In the genomic region with DNA sequence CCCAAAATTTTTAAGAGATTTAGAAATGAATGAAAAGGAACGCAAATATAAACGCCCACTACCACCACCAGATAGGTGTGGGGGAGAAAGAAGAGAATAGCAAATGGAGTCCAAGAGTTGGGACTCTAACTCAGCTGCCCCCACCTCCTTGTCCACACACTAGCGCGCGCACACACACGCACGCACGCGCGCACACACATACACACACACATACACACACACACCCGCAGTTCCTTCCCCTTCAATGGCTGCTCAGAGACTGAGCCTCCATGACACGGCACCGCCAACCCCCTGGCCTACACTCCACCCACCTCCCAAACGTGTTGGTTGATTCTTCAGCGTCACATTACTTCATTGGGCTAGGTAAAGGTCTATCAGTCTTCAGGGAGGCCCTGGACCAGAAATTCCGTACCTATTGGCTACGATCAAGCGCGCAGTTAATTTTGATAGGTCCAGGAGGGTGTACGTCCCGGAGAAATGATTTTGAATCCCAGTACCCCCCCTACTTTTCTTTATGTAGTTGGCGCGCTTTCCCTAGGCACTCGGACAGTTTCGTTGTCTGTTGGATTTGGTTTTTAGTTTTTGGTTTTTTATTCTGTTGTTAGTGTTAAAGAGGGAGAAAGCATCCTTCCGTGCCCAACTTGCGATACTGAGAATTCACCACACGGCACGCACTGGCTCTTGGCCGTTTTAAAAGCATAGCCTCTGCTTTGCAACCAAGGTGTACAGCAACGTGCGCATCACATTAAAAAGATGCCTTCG, we compare ENCODE assay signal across 1 cellular context.
A peak's percentile ranks its signal among the peaks of the same experiment; 100 is the strongest.
TF ChIP-seq lines count a peak whose summit lies in the region.

A gene (minus strand): TSS at position 261 of the 762 bp plus-strand sequence. CDS start 326 bp downstream, outside the sequence.

TF ChIP-seq in HepG2, 621 proteins besides CTCF, POLR2A, EP300 and RAD21 (continued from another document and continues in another):
- TF ChIP-seq, protein P1, sequence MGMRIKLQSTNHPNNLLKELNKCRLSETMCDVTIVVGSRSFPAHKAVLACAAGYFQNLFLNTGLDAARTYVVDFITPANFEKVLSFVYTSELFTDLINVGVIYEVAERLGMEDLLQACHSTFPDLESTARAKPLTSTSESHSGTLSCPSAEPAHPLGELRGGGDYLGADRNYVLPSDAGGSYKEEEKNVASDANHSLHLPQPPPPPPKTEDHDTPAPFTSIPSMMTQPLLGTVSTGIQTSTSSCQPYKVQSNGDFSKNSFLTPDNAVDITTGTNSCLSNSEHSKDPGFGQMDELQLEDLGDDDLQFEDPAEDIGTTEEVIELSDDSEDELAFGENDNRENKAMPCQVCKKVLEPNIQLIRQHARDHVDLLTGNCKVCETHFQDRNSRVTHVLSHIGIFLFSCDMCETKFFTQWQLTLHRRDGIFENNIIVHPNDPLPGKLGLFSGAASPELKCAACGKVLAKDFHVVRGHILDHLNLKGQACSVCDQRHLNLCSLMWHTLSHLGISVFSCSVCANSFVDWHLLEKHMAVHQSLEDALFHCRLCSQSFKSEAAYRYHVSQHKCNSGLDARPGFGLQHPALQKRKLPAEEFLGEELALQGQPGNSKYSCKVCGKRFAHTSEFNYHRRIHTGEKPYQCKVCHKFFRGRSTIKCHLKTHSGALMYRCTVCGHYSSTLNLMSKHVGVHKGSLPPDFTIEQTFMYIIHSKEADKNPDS (CRISPR knock-in tag; IDR thresholded peaks at IDR 0.05) = peak; percentile 73; the same call in 1 of the 2 replicates
- TF ChIP-seq, protein P2, sequence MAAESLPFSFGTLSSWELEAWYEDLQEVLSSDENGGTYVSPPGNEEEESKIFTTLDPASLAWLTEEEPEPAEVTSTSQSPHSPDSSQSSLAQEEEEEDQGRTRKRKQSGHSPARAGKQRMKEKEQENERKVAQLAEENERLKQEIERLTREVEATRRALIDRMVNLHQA (CRISPR knock-in tag; IDR thresholded peaks at IDR 0.05) = no peak
- TF ChIP-seq ZNF333 (CRISPR knock-in tag; IDR thresholded peaks at IDR 0.05; ENCODE audit: borderline replicate concordance) (no peak), NFATC3 (CRISPR knock-in tag; IDR thresholded peaks at IDR 0.05) (no peak), ZSCAN12 (CRISPR knock-in tag; IDR thresholded peaks at IDR 0.05) (no peak), HCFC1 (IDR thresholded peaks at IDR 0.05; ENCODE audit: low read depth, low read length) (no peak), ZNF678 (CRISPR knock-in tag; IDR thresholded peaks at IDR 0.05) (peak; percentile 76; the same call in 1 of the 2 replicates), KLF13 (CRISPR knock-in tag; IDR thresholded peaks at IDR 0.05) (no peak), NCOA1 (CRISPR knock-in tag; IDR thresholded peaks at IDR 0.05) (0 out of 2 replicates have a peak, but pooled peaks have one; percentile 67), MATR3 (CRISPR knock-in tag; IDR thresholded peaks at IDR 0.05) (no peak), ARID2 (CRISPR knock-in tag; IDR thresholded peaks at IDR 0.05; ENCODE audit: borderline replicate concordance) (no peak), ZSCAN20 (CRISPR knock-in tag; IDR thresholded peaks at IDR 0.05; ENCODE audit: borderline replicate concordance) (no peak), ZFP37 (CRISPR knock-in tag; IDR thresholded peaks at IDR 0.05; ENCODE audit: borderline replicate concordance) (peak; percentile 86), AHR (CRISPR knock-in tag; IDR thresholded peaks at IDR 0.05) (peak; percentile 89; the same call in 1 of the 2 replicates), PRMT3 (CRISPR knock-in tag; IDR thresholded peaks at IDR 0.05; ENCODE audit: borderline replicate concordance, low read depth) (no peak; the same call in 1 of the 2 replicates), ZFX (CRISPR knock-in tag; IDR thresholded peaks at IDR 0.05; ENCODE audit: low read depth) (peak; percentile 73), ZNF558 (CRISPR knock-in tag; IDR thresholded peaks at IDR 0.05; ENCODE audit: borderline replicate concordance) (no peak), ARNTL (CRISPR knock-in tag; IDR thresholded peaks at IDR 0.05) (peak; percentile 81; the same call in 1 of the 2 replicates), ZNF3 (CRISPR knock-in tag; IDR thresholded peaks at IDR 0.05) (no peak), KDM2A (CRISPR knock-in tag; IDR thresholded peaks at IDR 0.05; ENCODE audit: borderline replicate concordance, low read depth) (peak; percentile 76), REPIN1 (CRISPR knock-in tag; IDR thresholded peaks at IDR 0.05; ENCODE audit: borderline replicate concordance, low read depth) (peak; percentile 70; the same call in 1 of the 2 replicates), RXRB (CRISPR knock-in tag; IDR thresholded peaks at IDR 0.05; ENCODE audit: borderline replicate concordance) (peak; percentile 82), ZNF24 (IDR thresholded peaks at IDR 0.05) (no peak), ZNF850 (CRISPR knock-in tag; conservative IDR thresholded peaks at IDR 0.05) (no peak), TCF12 (IDR thresholded peaks at IDR 0.05) (no peak), TCF12 (CRISPR knock-in tag; IDR thresholded peaks at IDR 0.05) (no peak), NR1H2 (CRISPR knock-in tag; IDR thresholded peaks at IDR 0.05; ENCODE audit: borderline replicate concordance, low read depth) (no peak), EEA1 (CRISPR knock-in tag; IDR thresholded peaks at IDR 0.05; ENCODE audit: borderline replicate concordance) (0 out of 2 replicates have a peak, but pooled peaks have one; percentile 41)
- TF ChIP-seq, protein P3, sequence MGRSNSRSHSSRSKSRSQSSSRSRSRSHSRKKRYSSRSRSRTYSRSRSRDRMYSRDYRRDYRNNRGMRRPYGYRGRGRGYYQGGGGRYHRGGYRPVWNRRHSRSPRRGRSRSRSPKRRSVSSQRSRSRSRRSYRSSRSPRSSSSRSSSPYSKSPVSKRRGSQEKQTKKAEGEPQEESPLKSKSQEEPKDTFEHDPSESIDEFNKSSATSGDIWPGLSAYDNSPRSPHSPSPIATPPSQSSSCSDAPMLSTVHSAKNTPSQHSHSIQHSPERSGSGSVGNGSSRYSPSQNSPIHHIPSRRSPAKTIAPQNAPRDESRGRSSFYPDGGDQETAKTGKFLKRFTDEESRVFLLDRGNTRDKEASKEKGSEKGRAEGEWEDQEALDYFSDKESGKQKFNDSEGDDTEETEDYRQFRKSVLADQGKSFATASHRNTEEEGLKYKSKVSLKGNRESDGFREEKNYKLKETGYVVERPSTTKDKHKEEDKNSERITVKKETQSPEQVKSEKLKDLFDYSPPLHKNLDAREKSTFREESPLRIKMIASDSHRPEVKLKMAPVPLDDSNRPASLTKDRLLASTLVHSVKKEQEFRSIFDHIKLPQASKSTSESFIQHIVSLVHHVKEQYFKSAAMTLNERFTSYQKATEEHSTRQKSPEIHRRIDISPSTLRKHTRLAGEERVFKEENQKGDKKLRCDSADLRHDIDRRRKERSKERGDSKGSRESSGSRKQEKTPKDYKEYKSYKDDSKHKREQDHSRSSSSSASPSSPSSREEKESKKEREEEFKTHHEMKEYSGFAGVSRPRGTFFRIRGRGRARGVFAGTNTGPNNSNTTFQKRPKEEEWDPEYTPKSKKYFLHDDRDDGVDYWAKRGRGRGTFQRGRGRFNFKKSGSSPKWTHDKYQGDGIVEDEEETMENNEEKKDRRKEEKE (IDR thresholded peaks at IDR 0.05) = no peak
- TF ChIP-seq, protein P4, sequence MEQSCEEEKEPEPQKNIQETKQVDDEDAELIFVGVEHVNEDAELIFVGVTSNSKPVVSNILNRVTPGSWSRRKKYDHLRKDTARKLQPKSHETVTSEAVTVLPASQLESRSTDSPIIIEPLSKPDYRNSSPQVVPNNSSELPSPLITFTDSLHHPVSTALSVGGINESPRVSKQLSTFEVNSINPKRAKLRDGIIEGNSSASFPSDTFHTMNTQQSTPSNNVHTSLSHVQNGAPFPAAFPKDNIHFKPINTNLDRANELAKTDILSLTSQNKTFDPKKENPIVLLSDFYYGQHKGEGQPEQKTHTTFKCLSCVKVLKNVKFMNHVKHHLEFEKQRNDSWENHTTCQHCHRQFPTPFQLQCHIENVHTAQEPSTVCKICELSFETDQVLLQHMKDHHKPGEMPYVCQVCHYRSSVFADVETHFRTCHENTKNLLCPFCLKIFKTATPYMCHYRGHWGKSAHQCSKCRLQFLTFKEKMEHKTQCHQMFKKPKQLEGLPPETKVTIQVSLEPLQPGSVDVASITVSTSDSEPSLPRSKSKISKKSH (CRISPR knock-in tag; IDR thresholded peaks at IDR 0.05; ENCODE audit: borderline replicate concordance) = peak; percentile 88; the same call in 1 of the 2 replicates
- TF ChIP-seq, protein P5, sequence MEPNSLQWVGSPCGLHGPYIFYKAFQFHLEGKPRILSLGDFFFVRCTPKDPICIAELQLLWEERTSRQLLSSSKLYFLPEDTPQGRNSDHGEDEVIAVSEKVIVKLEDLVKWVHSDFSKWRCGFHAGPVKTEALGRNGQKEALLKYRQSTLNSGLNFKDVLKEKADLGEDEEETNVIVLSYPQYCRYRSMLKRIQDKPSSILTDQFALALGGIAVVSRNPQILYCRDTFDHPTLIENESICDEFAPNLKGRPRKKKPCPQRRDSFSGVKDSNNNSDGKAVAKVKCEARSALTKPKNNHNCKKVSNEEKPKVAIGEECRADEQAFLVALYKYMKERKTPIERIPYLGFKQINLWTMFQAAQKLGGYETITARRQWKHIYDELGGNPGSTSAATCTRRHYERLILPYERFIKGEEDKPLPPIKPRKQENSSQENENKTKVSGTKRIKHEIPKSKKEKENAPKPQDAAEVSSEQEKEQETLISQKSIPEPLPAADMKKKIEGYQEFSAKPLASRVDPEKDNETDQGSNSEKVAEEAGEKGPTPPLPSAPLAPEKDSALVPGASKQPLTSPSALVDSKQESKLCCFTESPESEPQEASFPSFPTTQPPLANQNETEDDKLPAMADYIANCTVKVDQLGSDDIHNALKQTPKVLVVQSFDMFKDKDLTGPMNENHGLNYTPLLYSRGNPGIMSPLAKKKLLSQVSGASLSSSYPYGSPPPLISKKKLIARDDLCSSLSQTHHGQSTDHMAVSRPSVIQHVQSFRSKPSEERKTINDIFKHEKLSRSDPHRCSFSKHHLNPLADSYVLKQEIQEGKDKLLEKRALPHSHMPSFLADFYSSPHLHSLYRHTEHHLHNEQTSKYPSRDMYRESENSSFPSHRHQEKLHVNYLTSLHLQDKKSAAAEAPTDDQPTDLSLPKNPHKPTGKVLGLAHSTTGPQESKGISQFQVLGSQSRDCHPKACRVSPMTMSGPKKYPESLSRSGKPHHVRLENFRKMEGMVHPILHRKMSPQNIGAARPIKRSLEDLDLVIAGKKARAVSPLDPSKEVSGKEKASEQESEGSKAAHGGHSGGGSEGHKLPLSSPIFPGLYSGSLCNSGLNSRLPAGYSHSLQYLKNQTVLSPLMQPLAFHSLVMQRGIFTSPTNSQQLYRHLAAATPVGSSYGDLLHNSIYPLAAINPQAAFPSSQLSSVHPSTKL (CRISPR knock-in tag; IDR thresholded peaks at IDR 0.05) = peak; percentile 70
- TF ChIP-seq, protein P6, sequence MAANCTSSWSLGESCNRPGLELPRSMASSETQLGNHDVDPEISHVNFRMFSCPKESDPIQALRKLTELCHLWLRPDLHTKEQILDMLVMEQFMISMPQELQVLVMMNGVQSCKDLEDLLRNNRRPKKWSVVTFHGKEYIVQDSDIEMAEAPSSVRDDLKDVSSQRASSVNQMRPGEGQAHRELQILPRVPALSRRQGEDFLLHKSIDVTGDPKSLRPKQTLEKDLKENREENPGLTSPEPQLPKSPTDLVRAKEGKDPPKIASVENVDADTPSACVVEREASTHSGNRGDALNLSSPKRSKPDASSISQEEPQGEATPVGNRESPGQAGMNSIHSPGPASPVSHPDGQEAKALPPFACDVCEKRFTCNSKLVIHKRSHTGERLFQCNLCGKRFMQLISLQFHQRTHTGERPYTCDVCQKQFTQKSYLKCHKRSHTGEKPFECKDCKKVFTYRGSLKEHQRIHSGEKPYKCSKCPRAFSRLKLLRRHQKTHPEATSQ (CRISPR knock-in tag; IDR thresholded peaks at IDR 0.05; ENCODE audit: borderline replicate concordance) = 0 out of 2 replicates have a peak, but pooled peaks have one; percentile 18
- TF ChIP-seq, protein P7, sequence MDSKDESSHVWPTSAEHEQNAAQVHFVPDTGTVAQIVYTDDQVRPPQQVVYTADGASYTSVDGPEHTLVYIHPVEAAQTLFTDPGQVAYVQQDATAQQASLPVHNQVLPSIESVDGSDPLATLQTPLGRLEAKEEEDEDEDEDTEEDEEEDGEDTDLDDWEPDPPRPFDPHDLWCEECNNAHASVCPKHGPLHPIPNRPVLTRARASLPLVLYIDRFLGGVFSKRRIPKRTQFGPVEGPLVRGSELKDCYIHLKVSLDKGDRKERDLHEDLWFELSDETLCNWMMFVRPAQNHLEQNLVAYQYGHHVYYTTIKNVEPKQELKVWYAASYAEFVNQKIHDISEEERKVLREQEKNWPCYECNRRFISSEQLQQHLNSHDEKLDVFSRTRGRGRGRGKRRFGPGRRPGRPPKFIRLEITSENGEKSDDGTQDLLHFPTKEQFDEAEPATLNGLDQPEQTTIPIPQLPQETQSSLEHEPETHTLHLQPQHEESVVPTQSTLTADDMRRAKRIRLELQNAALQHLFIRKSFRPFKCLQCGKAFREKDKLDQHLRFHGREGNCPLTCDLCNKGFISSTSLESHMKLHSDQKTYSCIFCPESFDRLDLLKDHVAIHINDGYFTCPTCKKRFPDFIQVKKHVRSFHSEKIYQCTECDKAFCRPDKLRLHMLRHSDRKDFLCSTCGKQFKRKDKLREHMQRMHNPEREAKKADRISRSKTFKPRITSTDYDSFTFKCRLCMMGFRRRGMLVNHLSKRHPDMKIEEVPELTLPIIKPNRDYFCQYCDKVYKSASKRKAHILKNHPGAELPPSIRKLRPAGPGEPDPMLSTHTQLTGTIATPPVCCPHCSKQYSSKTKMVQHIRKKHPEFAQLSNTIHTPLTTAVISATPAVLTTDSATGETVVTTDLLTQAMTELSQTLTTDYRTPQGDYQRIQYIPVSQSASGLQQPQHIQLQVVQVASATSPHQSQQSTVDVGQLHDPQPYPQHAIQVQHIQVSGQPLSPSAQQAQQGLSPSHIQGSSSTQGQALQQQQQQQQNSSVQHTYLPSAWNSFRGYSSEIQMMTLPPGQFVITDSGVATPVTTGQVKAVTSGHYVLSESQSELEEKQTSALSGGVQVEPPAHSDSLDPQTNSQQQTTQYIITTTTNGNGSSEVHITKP (CRISPR knock-in tag; IDR thresholded peaks at IDR 0.05; ENCODE audit: low read depth) = peak; percentile 87
- TF ChIP-seq, protein P8, sequence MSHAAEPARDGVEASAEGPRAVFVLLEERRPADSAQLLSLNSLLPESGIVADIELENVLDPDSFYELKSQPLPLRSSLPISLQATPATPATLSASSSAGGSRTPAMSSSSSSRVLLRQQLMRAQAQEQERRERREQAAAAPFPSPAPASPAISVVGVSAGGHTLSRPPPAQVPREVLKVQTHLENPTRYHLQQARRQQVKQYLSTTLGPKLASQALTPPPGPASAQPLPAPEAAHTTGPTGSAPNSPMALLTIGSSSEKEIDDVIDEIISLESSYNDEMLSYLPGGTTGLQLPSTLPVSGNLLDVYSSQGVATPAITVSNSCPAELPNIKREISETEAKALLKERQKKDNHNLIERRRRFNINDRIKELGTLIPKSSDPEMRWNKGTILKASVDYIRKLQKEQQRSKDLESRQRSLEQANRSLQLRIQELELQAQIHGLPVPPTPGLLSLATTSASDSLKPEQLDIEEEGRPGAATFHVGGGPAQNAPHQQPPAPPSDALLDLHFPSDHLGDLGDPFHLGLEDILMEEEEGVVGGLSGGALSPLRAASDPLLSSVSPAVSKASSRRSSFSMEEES (CRISPR knock-in tag; IDR thresholded peaks at IDR 0.05) = peak; percentile 76
